In the genomic region with DNA sequence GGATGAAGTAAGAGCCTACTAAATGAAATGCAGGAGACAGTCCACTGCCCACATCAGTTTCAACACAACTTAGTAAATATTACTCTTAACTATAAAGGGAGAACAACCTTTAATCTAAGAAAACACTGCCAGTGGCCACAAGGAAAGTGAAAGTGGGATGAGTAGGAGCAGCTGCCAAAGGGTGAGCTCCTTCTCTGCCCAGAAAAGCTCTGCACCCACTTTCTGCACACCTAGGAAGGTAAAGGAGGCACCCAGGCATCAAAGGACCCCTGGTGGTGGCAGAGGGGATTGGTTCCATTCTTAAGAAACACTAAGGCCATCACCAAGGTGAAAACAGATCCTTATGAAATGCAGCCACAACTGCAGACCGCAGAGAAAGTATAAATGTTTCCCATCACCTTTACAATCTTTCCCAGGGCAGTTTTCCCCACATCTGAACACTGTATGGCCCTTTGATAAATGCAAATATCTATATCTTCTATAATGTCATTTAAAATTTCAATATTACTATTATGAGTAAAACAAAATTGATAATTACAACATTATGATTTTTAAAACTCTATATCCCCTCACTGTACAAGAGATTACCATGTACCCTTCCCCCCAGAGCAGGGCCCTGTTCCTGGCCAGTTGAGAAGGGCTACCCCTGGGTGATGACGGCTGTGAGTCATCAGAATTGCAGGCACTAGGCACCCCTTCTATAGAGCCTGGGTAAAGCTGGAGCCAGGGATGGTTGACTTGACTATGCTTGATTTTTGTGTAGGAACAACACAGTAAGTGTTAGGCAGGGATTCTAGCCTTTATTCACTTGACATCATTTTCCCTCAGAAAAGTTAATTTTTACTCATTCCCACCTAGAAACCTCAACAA, we compare ENCODE assay signal across 8 cellular contexts.
A peak's percentile ranks its signal among the peaks of the same experiment; 100 is the strongest.
DNase-seq lines count a peak whose midpoint lies in the region; ATAC-seq and TF ChIP-seq lines count a peak whose summit lies in the region.

No MANE protein-coding gene starts in this region.

- no peaks in the 10 kb centered on the region for H3K9me3 Mint-ChIP-seq in activated T-helper 17 cell treated with anti-CD3 and anti-CD28 coated beads, Interleukin-2, amount 50 U/mL, for 72 hours
- H3K9me3 Mint-ChIP-seq in glutamatergic neuron (ENCODE audit: unreplicated experiment) = peaks cover 2% of the 10 kb centered on the region

- peak; percentile 47 for ATAC-seq in HG02642 (IDR thresholded peaks at IDR 0.05; ENCODE audit: poor library complexity, unreplicated experiment)
- peak; percentile 92 for ATAC-seq in activated T-helper 17 cell treated with anti-CD3 and anti-CD28 coated beads, Interleukin-2, amount 50 U/mL, for 72 hours (replicated peaks)

- TF ChIP-seq CTCF in glutamatergic neuron (IDR thresholded peaks at IDR 0.05; ENCODE audit: partially characterized antibody, unreplicated experiment) = peak; percentile 82

- peaks cover 9% of the 10 kb centered on the region for H3K4me1 Mint-ChIP-seq in activated T-helper 17 cell treated with anti-CD3 and anti-CD28 coated beads, Interleukin-2, amount 50 U/mL, for 72 hours
- no peaks in the 10 kb centered on the region for H3K4me1 Mint-ChIP-seq in glutamatergic neuron (ENCODE audit: low read depth, unreplicated experiment)

- DNase-seq in ELF-1 (ENCODE audit: low read depth, low spot score) (peak; percentile 61), OCI-M1 (lab: John Stamatoyannopoulos, UW) (peak; percentile 33), glutamatergic neuron (peak; percentile 39), NCI-H1930 (lab: John Stamatoyannopoulos, UW) (no peak), GM03348 (ENCODE audit: low spot score) (no peak)
- peak; percentile 31 to 46 for DNase-seq in stimulated activated CD4-positive, alpha-beta T cell treated with anti-CD3 and anti-CD28 coated beads, Interleukin-1b, Interleukin-23, amount 100 ng/mL, for 1 hour (ENCODE audit: low read depth in 2 of 2)

- H3K27ac Mint-ChIP-seq in activated T-helper 17 cell treated with anti-CD3 and anti-CD28 coated beads, Interleukin-2, amount 50 U/mL, for 72 hours = no peak overlapping the region
- H3K27ac Mint-ChIP-seq in glutamatergic neuron (ENCODE audit: unreplicated experiment) = no peak overlapping the region

- H3K27me3 Mint-ChIP-seq in activated T-helper 17 cell treated with anti-CD3 and anti-CD28 coated beads, Interleukin-2, amount 50 U/mL, for 72 hours = no peaks in the 10 kb centered on the region
- H3K27me3 Mint-ChIP-seq in glutamatergic neuron (ENCODE audit: unreplicated experiment) = peaks cover 1% of the 10 kb centered on the region

- no peaks in the 10 kb centered on the region for H3K36me3 Mint-ChIP-seq in activated T-helper 17 cell treated with anti-CD3 and anti-CD28 coated beads, Interleukin-2, amount 50 U/mL, for 72 hours (ENCODE audit: low read depth)
- peaks cover 4% of the 10 kb centered on the region for H3K36me3 Mint-ChIP-seq in glutamatergic neuron (ENCODE audit: unreplicated experiment)

- H3K4me3 Mint-ChIP-seq in activated T-helper 17 cell treated with anti-CD3 and anti-CD28 coated beads, Interleukin-2, amount 50 U/mL, for 72 hours = no peak overlapping the region
- H3K4me3 Mint-ChIP-seq in glutamatergic neuron (ENCODE audit: unreplicated experiment) = no peak overlapping the region

Comparison
In these comparisons a context has a peak if more than half of its experiments do, and no peak if none do; other contexts are left out.
1. DNase-seq: peak in ELF-1 (single experiment), OCI-M1 (single experiment), glutamatergic neuron (single experiment) and stimulated activated CD4-positive, alpha-beta T cell treated with anti-CD3 and anti-CD28 coated beads, Interleukin-1b, Interleukin-23, amount 100 ng/mL, for 1 hour (2 of 2); none in NCI-H1930 (0 of 2) and GM03348 (single experiment).